Comparison of ENCODE assay signal across 27 cellular contexts in genomic region chr5:2582507-2582906, GRCh38.
"Had no signal": no experiment of that assay in that cellular context is flagged by ENCODE, and none has a peak within 500 bp of the region (broad histone marks: within the 10 kb centered on the region; RNA-seq: fewer than 3 reads in every experiment).

No MANE protein-coding gene starts in this region.

- H3K9me3 ChIP-seq: colonic mucosa, esophagus squamous epithelium, neutrophil, pancreas, sigmoid colon, stomach, tibial artery had no signal

- H3K36me3 Mint-ChIP-seq: mesothelial cell of epicardium; natural killer cell treated with Interleukin-12 subunit alpha and Interleukin-12 subunit beta and Interleukin-15 and Interleukin-18, amount 100 ng/mL, for 72 hours; stimulated activated effector memory CD8-positive, alpha-beta T cell treated with anti-CD3 and anti-CD28 coated beads, Interleukin-12 subunit alpha, Interleukin-12 subunit beta, amount 100 ng/mL, for 72 hours; type B pancreatic cell had no signal

- H3K36me3 ChIP-seq: colonic mucosa, esophagus squamous epithelium, heart right ventricle, left lung, neutrophil, pancreas, sigmoid colon, stomach, tibial artery had no signal

- H3K27ac ChIP-seq: colonic mucosa, esophagus squamous epithelium, heart right ventricle, left lung, neutrophil, pancreas, sigmoid colon, stomach, tibial artery had no signal

- DNase-seq: colonic mucosa; effector CD8-positive, alpha-beta T cell; esophagus squamous epithelium; foreskin melanocyte; glutamatergic neuron; heart right ventricle; hippocampal formation; left cardiac atrium; left lung; mesenchymal stem cell; mucosa of descending colon; naive B cell; pancreas; retina; sigmoid colon; stimulated activated CD4-positive, alpha-beta T cell treated with anti-CD3 and anti-CD28 coated beads, Interleukin-2, amount 100 ng/mL, for 24 hours; stimulated activated CD4-positive, alpha-beta T cell treated with anti-CD3 and anti-CD28 coated beads, Interleukin-4, amount 100 ng/mL, for 24 hours; stimulated activated naive CD4-positive, alpha-beta T cell treated with Interleukin-2 at 50 U/mL for 16 hours; stomach; tibial artery had no signal

- H3K4me3 ChIP-seq: colonic mucosa, esophagus squamous epithelium, heart right ventricle, left lung, mucosa of descending colon, pancreas, sigmoid colon, stomach, tibial artery had no signal

- ATAC-seq: heart right ventricle; left cardiac atrium; left lung; mucosa of descending colon; natural killer cell treated with Interleukin-12 subunit alpha and Interleukin-12 subunit beta and Interleukin-15 and Interleukin-18, amount 100 ng/mL, for 72 hours; pancreas; stimulated activated effector memory CD8-positive, alpha-beta T cell treated with anti-CD3 and anti-CD28 coated beads, Interleukin-12 subunit alpha, Interleukin-12 subunit beta, amount 100 ng/mL, for 72 hours had no signal

- H3K27ac Mint-ChIP-seq: dendritic cell treated with granulocyte-macrophage colony-stimulating factor and Interleukin-4, amounts not matched to agents 40 ng/mL and 50 ng/mL, for 4 days; mesothelial cell of epicardium; natural killer cell treated with Interleukin-12 subunit alpha and Interleukin-12 subunit beta and Interleukin-15 and Interleukin-18, amount 100 ng/mL, for 72 hours; stimulated activated effector memory CD8-positive, alpha-beta T cell treated with anti-CD3 and anti-CD28 coated beads, Interleukin-12 subunit alpha, Interleukin-12 subunit beta, amount 100 ng/mL, for 72 hours; type B pancreatic cell had no signal

- H3K4me1 Mint-ChIP-seq: mesothelial cell of epicardium; neural crest cell; stimulated activated effector memory CD8-positive, alpha-beta T cell treated with anti-CD3 and anti-CD28 coated beads, Interleukin-12 subunit alpha, Interleukin-12 subunit beta, amount 100 ng/mL, for 72 hours had no signal

- H3K27me3 Mint-ChIP-seq: dendritic cell treated with granulocyte-macrophage colony-stimulating factor and Interleukin-4, amounts not matched to agents 40 ng/mL and 50 ng/mL, for 4 days; naive B cell; natural killer cell treated with Interleukin-12 subunit alpha and Interleukin-12 subunit beta and Interleukin-15 and Interleukin-18, amount 100 ng/mL, for 72 hours had no signal

- H3K27me3 ChIP-seq: colonic mucosa, esophagus squamous epithelium, left lung, neutrophil, tibial artery had no signal

- H3K4me1 ChIP-seq: colonic mucosa, esophagus squamous epithelium, heart right ventricle, left lung, pancreas, sigmoid colon, stomach, tibial artery had no signal

- H3K4me3 Mint-ChIP-seq: dendritic cell treated with granulocyte-macrophage colony-stimulating factor and Interleukin-4, amounts not matched to agents 40 ng/mL and 50 ng/mL, for 4 days; mesothelial cell of epicardium; naive B cell; natural killer cell treated with Interleukin-12 subunit alpha and Interleukin-12 subunit beta and Interleukin-15 and Interleukin-18, amount 100 ng/mL, for 72 hours; neural crest cell; stimulated activated effector memory CD8-positive, alpha-beta T cell treated with anti-CD3 and anti-CD28 coated beads, Interleukin-12 subunit alpha, Interleukin-12 subunit beta, amount 100 ng/mL, for 72 hours; type B pancreatic cell had no signal

- H3K9me3 Mint-ChIP-seq: dendritic cell treated with granulocyte-macrophage colony-stimulating factor and Interleukin-4, amounts not matched to agents 40 ng/mL and 50 ng/mL, for 4 days; mesothelial cell of epicardium; neural crest cell; type B pancreatic cell had no signal
